ENCODE assay signal across 27 cellular contexts in the genomic region with DNA sequence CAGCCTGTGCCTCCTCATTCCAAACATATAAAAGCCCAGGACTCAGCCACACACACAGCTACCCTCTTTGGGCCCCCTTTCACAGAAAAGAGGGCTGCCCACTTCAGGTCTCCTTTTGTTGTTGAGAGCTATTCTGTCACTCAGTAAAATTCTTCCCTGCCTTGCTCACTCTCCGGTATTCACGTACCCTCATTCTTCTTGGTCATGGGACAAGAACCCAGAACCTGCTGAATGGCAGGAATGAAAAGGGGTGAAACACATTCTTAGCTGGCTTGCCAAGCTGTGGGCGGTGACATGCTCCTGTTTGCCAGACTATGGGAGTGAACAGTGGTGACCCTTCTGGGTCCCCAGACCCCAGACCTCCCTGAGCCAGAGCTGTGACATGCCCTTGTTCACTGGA.
"Had no signal": no experiment of that assay in that cellular context is flagged by ENCODE, and none has a peak within 500 bp of the region (broad histone marks: within the 10 kb centered on the region; RNA-seq: fewer than 3 reads in every experiment).

No MANE protein-coding gene starts in this region.

- H3K27ac ChIP-seq: body of pancreas, esophagus muscularis mucosa, parathyroid adenoma, psoas muscle, sigmoid colon, thoracic aorta, uterus, WERI-Rb-1 had no signal

- H3K9ac ChIP-seq: parathyroid adenoma had no signal

- H3K27me3 ChIP-seq: body of pancreas, esophagus muscularis mucosa, sigmoid colon, uterus had no signal

- H3K9me3 ChIP-seq: sigmoid colon, thoracic aorta, uterus had no signal

- DNase-seq: activated CD4-positive, alpha-beta T cell treated with anti-CD3 and anti-CD28 coated beads for 48 hours; activated CD4-positive, alpha-beta T cell treated with anti-CD3 and anti-CD28 coated beads, Interleukin-2, amount 50 U/mL, for 48 hours; activated CD8-positive, alpha-beta memory T cell treated with anti-CD3 and anti-CD28 coated beads for 24 hours; activated effector memory CD4-positive, alpha-beta T cell treated with Interleukin-2 at 50 U/mL for 16 hours; activated naive CD4-positive, alpha-beta T cell treated with Interleukin-2 at 50 U/mL for 16 hours; aorta; body of pancreas; dermis blood vessel endothelial cell; effector CD4-positive, alpha-beta T cell; foreskin melanocyte; glutamatergic neuron; left cardiac atrium; left ventricle myocardium superior; mammary epithelial cell; naive thymus-derived CD4-positive, alpha-beta T cell; occipital lobe; psoas muscle; sigmoid colon; small intestine; stimulated activated CD4-positive, alpha-beta T cell treated with anti-CD3 and anti-CD28 coated beads, Interleukin-4, amount 100 ng/mL, for 24 hours; uterus; WERI-Rb-1 had no signal

- ATAC-seq: activated CD4-positive, CD25-positive, alpha-beta regulatory T cell treated with anti-CD3 and anti-CD28 coated beads, Interleukin-2, amount 50 U/mL, for 24 hours; body of pancreas; left cardiac atrium; left ventricle myocardium superior; naive thymus-derived CD4-positive, alpha-beta T cell; psoas muscle; stimulated activated effector memory CD8-positive, alpha-beta T cell treated with anti-CD3 and anti-CD28 coated beads, Interleukin-12 subunit alpha, Interleukin-12 subunit beta, amount 100 ng/mL, for 72 hours had no signal

- H2AFZ ChIP-seq: parathyroid adenoma had no signal

- H3K4me1 ChIP-seq: body of pancreas, esophagus muscularis mucosa, parathyroid adenoma, psoas muscle, sigmoid colon, uterus had no signal

- H3K4me3 ChIP-seq: body of pancreas, esophagus muscularis mucosa, psoas muscle, sigmoid colon, thoracic aorta, uterus had no signal

- H3K79me2 ChIP-seq: parathyroid adenoma had no signal

- H3K36me3 ChIP-seq: esophagus muscularis mucosa, sigmoid colon, thoracic aorta, uterus, WERI-Rb-1 had no signal
